ENCODE assay signal across 11 cellular contexts in genomic region chr2:27185331-27186026, GRCh38. TPM values are rescaled to one million over a fixed set of nuclear protein-coding genes. Genes with fewer than 3 reads are reported as not detected.
DNase-seq lines count a peak whose midpoint lies in the region; ATAC-seq and TF ChIP-seq lines count a peak whose summit lies in the region.
"Had no signal": no experiment of that assay in that cellular context is flagged by ENCODE, and none has a peak within 500 bp of the region (broad histone marks: within the 10 kb centered on the region; RNA-seq: fewer than 3 reads in every experiment).

No MANE protein-coding gene starts in this region.

- H3K27me3 ChIP-seq in trophoblast cell (ENCODE audit: insufficient read depth, low read length): no peaks in the 10 kb centered on the region
- H3K27me3 ChIP-seq in HAP-1 (ENCODE audit: low read depth): no peaks in the 10 kb centered on the region

- in situ Hi-C loops in HAP-1 (cut with MboI; ENCODE audit: low sequenced_read_pairs): loop anchor here (25.0 kb wide), 1 partner anchor 223 kb away; the partner anchor contains the start of gene MAPRE3

- H3K4me1 ChIP-seq in OCI-LY7 (ENCODE audit: insufficient read depth, low read length, poor library complexity, severe bottlenecking) (peaks cover 25% of the 10 kb centered on the region), trophoblast cell (ENCODE audit: control insufficient read depth in 1 of 2, insufficient read depth in 2 of 2, low read length in 2 of 2) (peaks cover 0 to 4% of the 10 kb centered on the region in 2 experiments), HAP-1 (no peaks in the 10 kb centered on the region)
- H3K4me1 ChIP-seq: foreskin keratinocyte had no signal

- no peak for TF ChIP-seq POLR2A in GM18505 (IDR thresholded peaks at IDR 0.05; ENCODE audit: borderline replicate concordance, extremely low read depth, insufficient read depth, insufficient read length)

- no peak overlapping the region for H3K9ac ChIP-seq in trophoblast cell (ENCODE audit: low read length)

- H3K36me3 ChIP-seq in OCI-LY7 (ENCODE audit: insufficient read depth, low read length): no peaks in the 10 kb centered on the region
- H3K36me3 ChIP-seq in trophoblast cell (ENCODE audit: control insufficient read depth in 1 of 2, insufficient read depth in 2 of 2, low read length in 2 of 2): no peaks in the 10 kb centered on the region
- no peaks in the 10 kb centered on the region for H3K36me3 ChIP-seq in HAP-1 (replicated peaks)

- DNase-seq in DMS 273 (lab: John Stamatoyannopoulos, UW; ENCODE audit: unreplicated experiment) (peak; percentile 92), OCI-LY7 (ENCODE audit: low spot score) (peak; percentile 67), fibroblast of peridontal ligament (ENCODE audit: extremely low read depth) (peak; percentile 88), trophoblast cell (peak; percentile 92 to 97), 8988T (no peak), NCI-H526 (lab: John Stamatoyannopoulos, UW) (no peak), HAP-1 (ENCODE audit: low spot score in 2 of 2) (no peak)
- DNase-seq: activated CD8-positive, alpha-beta memory T cell treated with anti-CD3 and anti-CD28 coated beads, Interleukin-2, amount 50 U/mL, for 4 hours; foreskin keratinocyte; stimulated activated CD4-positive, alpha-beta T cell treated with anti-CD3 and anti-CD28 coated beads, Interleukin-12 subunit alpha, Interleukin-12 subunit beta, amount 100 ng/mL, for 4 hours had no signal

- H3K9me3 ChIP-seq in OCI-LY7 (ENCODE audit: low read length) (no peaks in the 10 kb centered on the region), trophoblast cell (ENCODE audit: insufficient read depth, low read depth, low read length) (no peaks in the 10 kb centered on the region), HAP-1 (no peaks in the 10 kb centered on the region)

- no peak overlapping the region for H3K4ac ChIP-seq in trophoblast cell (ENCODE audit: low read depth, low read length)

- no peak for ATAC-seq in GM18505 (IDR thresholded peaks at IDR 0.05; ENCODE audit: unreplicated experiment)
- ATAC-seq: foreskin keratinocyte had no signal

- intact Hi-C loops in OCI-LY7 (cut with micrococcal nuclease; ENCODE audit: unreplicated experiment): no loop called here

- H2BK12ac ChIP-seq in trophoblast cell (ENCODE audit: low read length): no peak overlapping the region

- H3K79me1 ChIP-seq in trophoblast cell (ENCODE audit: low read length): no peaks in the 10 kb centered on the region

- H3K4me2 ChIP-seq in OCI-LY7 (ENCODE audit: low read length): peak overlapping the region; percentile 43
- H3K4me2 ChIP-seq in trophoblast cell (ENCODE audit: low read length): no peak overlapping the region

- no peak overlapping the region for H3K14ac ChIP-seq in trophoblast cell (ENCODE audit: low read length)

- POLR2A ChIA-PET in OCI-LY7 (lab: Charles Lee): interaction anchor here (0.5 to 3.2 kb wide), 9 partner anchors 10 to 138 kb away, joined by 3 to 24 read pairs (median 4); partner anchors contain the start of gene PREB

- no TSS peak for BruUV-seq in OCI-LY7 (replicated peaks; lab: Mats Ljungman, UMichigan)

- H4K8ac ChIP-seq in trophoblast cell (ENCODE audit: low read depth, low read length): no peak overlapping the region

- no peaks in the 10 kb centered on the region for H3K79me2 ChIP-seq in OCI-LY7 (ENCODE audit: insufficient read depth, low read depth, low read length)
- no peaks in the 10 kb centered on the region for H3K79me2 ChIP-seq in trophoblast cell (ENCODE audit: control insufficient read depth, insufficient read depth, low read length, poor library complexity)

- no peak for TF ChIP-seq CTCF in OCI-LY7 (conservative IDR thresholded peaks at IDR 0.05; ENCODE audit: low read length)

- H4K91ac ChIP-seq in trophoblast cell (ENCODE audit: low read depth, low read length): no peak overlapping the region

- no peaks in the 10 kb centered on the region for H4K20me1 ChIP-seq in OCI-LY7 (ENCODE audit: insufficient read depth, low read length)

- no peak overlapping the region for H3K18ac ChIP-seq in trophoblast cell (ENCODE audit: low read length)

- H2BK120ac ChIP-seq in trophoblast cell (ENCODE audit: insufficient read depth, low read length, poor library complexity): no peak overlapping the region

- H2AFZ ChIP-seq in OCI-LY7 (ENCODE audit: low read length) (peak overlapping the region; percentile 88), trophoblast cell (ENCODE audit: insufficient read depth, low read length, poor library complexity) (no peak overlapping the region)

- peak overlapping the region; percentile 6 for H3K27ac ChIP-seq in OCI-LY7 (ENCODE audit: low read depth, low read length, poor library complexity, severe bottlenecking)
- peak overlapping the region; percentile 34 for H3K27ac ChIP-seq in trophoblast cell (ENCODE audit: low read depth, low read length)
- H3K27ac ChIP-seq: foreskin keratinocyte had no signal

- H2BK5ac ChIP-seq in trophoblast cell (ENCODE audit: low read depth, low read length, poor library complexity): no peak overlapping the region

- no peak overlapping the region for H3K23ac ChIP-seq in trophoblast cell (ENCODE audit: low read length)

- H3K4me3 ChIP-seq in OCI-LY7 (ENCODE audit: low read depth, low read length, poor library complexity, severe bottlenecking) (no peak overlapping the region), trophoblast cell (ENCODE audit: low read depth, low read length) (no peak overlapping the region), HAP-1 (no peak overlapping the region)

- H2AK5ac ChIP-seq in trophoblast cell (ENCODE audit: low read length): no peak overlapping the region

- H3K9me2 ChIP-seq in OCI-LY7 (ENCODE audit: insufficient read depth, low read length): no peaks in the 10 kb centered on the region

- no peak overlapping the region for H4K12ac ChIP-seq in trophoblast cell (ENCODE audit: low read depth, low read length)

- no CpG with 5 or more reads among the region's 6 CpGs for WGBS in trophoblast cell (ENCODE audit: extremely low coverage, insufficient coverage, insufficient read length)

- CTCF ChIA-PET in OCI-LY7 (lab: Charles Lee; ENCODE audit: unreplicated experiment): interaction anchor here (1.1 kb wide), 1 partner anchor 25 kb away, joined by 3 read pairs; no protein-coding TSS in a partner anchor

RNA-seq across cellular contexts. Expression of gene ATRAID, which starts 26.4 kb away (rescaled TPM):
- total RNA-seq in OCI-LY7 (2014; rRNA removed; shearing (Covaris generic)): 75.4 and 93.3 TPM in 2 replicates
- 92.7 and 92.8 TPM in 2 replicates for total RNA-seq in OCI-LY7 (2022)
- polyA plus RNA-seq in trophoblast cell (2013): 107 and 115 TPM in 2 replicates

RNA-seq across cellular contexts. Expression of gene SLC5A6, which starts 26.6 kb away (rescaled TPM):
- total RNA-seq in OCI-LY7 (2014; rRNA removed; shearing (Covaris generic)): 50.1 and 55.5 TPM in 2 replicates
- 47.9 and 60.1 TPM in 2 replicates for total RNA-seq in OCI-LY7 (2022)
- 152 and 161 TPM in 2 replicates for polyA plus RNA-seq in trophoblast cell (2013)

RNA-seq across cellular contexts. Expression of gene CAD, which starts 31.7 kb away (rescaled TPM):
- total RNA-seq in OCI-LY7 (2014; rRNA removed; shearing (Covaris generic)): 118 and 132 TPM in 2 replicates
- total RNA-seq in OCI-LY7 (2022): 166 and 173 TPM in 2 replicates
- polyA plus RNA-seq in trophoblast cell (2013): 14.7 and 15.5 TPM in 2 replicates

RNA-seq across cellular contexts. Expression of gene TCF23, which starts 36.7 kb away (rescaled TPM):
- not detected in 2 replicates for total RNA-seq in OCI-LY7 (2014; rRNA removed; shearing (Covaris generic))
- 0.25 TPM in 1 of 2 replicates, not detected in the other for total RNA-seq in OCI-LY7 (2022)
- polyA plus RNA-seq in trophoblast cell (2013): 0.03 TPM in 1 of 2 replicates, not detected in the other

RNA-seq across cellular contexts. Expression of gene PRR30, which starts 46.3 kb away (rescaled TPM):
- not detected in 2 replicates for total RNA-seq in OCI-LY7 (2014; rRNA removed; shearing (Covaris generic))
- total RNA-seq in OCI-LY7 (2022): not detected in 2 replicates
- polyA plus RNA-seq in trophoblast cell (2013): not detected in 2 replicates
- total RNA-seq: foreskin keratinocyte had no signal
- polyA plus RNA-seq: foreskin keratinocyte had no signal

Comparison
In these comparisons a context has a peak if more than half of its experiments do, and no peak if none do; other contexts are left out.
1. DNase-seq: peak in DMS 273 (single experiment), OCI-LY7 (single experiment), fibroblast of peridontal ligament (single experiment) and trophoblast cell (2 of 2); none in 8988T (single experiment), NCI-H526 (0 of 2) and HAP-1 (0 of 2).